Comparison of ENCODE assay signal across 17 cellular contexts in the genomic region with DNA sequence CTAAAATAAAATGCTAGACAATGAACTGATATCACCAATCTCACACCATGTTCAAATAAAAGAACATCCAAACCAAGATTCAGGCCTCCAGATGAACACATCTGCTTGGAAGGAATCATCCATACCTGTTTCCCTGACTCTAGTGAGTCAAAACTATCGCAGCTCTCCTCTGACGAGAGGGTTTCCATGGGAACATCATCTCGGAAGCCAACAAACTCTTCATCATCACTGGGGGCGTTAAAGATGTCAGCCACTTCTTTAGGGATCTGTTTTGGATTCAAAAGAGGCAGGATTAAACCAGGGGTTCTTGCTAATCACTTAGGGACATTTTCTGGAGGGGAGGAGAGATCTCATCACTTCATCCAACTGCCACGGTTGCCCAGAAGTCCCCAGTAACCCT. TPM values are rescaled to one million over a fixed set of nuclear protein-coding genes. Genes with fewer than 3 reads are reported as not detected.
A peak's percentile ranks its signal among the peaks of the same experiment; 100 is the strongest.
DNase-seq lines count a peak whose midpoint lies in the region; ATAC-seq and TF ChIP-seq lines count a peak whose summit lies in the region.
"Had no signal": no experiment of that assay in that cellular context is flagged by ENCODE, and none has a peak within 500 bp of the region (broad histone marks: within the 10 kb centered on the region; RNA-seq: fewer than 3 reads in every experiment).

No MANE protein-coding gene starts in this region.

- no peaks in the 10 kb centered on the region for H4K20me1 ChIP-seq in GM23248 (ENCODE audit: insufficient read depth)
- H4K20me1 ChIP-seq in mammary epithelial cell (ENCODE audit: insufficient read depth, low read length), result no peaks in the 10 kb centered on the region
- H4K20me1 ChIP-seq in neural cell (ENCODE audit: insufficient read depth), result no peaks in the 10 kb centered on the region

- no peaks in the 10 kb centered on the region for H3K27me3 Mint-ChIP-seq in T-helper 17 cell
- H3K27me3 Mint-ChIP-seq: CD4-positive, CD25-positive, alpha-beta regulatory T cell had no signal

- peak; percentile 34 for TF ChIP-seq EP300 in neural cell (conservative IDR thresholded peaks at IDR 0.05; ENCODE audit: poor library complexity, severe bottlenecking)

- H3K9me2 ChIP-seq in GM23248 (ENCODE audit: insufficient read depth) (no peaks in the 10 kb centered on the region), neural cell (ENCODE audit: insufficient read depth, low read length) (no peaks in the 10 kb centered on the region)

- DNase-seq in GM23248 (peak; percentile 30), T-helper 17 cell (no peak), mammary epithelial cell (peak; percentile 37), GM19240 (ENCODE audit: insufficient read length, low spot score) (no peak), COR-L47 (lab: John Stamatoyannopoulos, UW) (no peak), NCI-H748 (lab: John Stamatoyannopoulos, UW; ENCODE audit: unreplicated experiment) (no peak)
- DNase-seq: CD4-positive, CD25-positive, alpha-beta regulatory T cell; DMS79; HCEC 1CT; NCI-H1105; NCI-H146; NCI-H2029; NCI-H2171 treated with DMSO at 0.1 percent for 48 hours; NCI-H748 treated with DMSO at 0.1 percent for 48 hours had no signal

- CTCF ChIA-PET in mammary epithelial cell (lab: Charles Lee; ENCODE audit: low non-redundant PET), result no interaction called here

- peaks cover 16% of the 10 kb centered on the region for H3F3A ChIP-seq in GM23248 (ENCODE audit: insufficient read depth)
- H3F3A ChIP-seq in neural cell (ENCODE audit: insufficient read depth, low read length, poor library complexity, severe bottlenecking), result no peaks in the 10 kb centered on the region

- 83 to 88% methylated on average over 5 of the region's 5 CpGs for WGBS in GM23248 (ENCODE audit: low coverage in 1 of 2, low lambda C conversion rate in 2 of 2, missing lambda C conversion rate in 2 of 2), 2 experiments
- WGBS in mammary epithelial cell (ENCODE audit: low coverage, missing lambda C conversion rate), result 82% methylated on average over 5 of the region's 5 CpGs

- intact Hi-C loops in mammary epithelial cell (cut with micrococcal nuclease), result no loop called here

- H3K4me1 Mint-ChIP-seq in T-helper 17 cell, result peaks cover 3% of the 10 kb centered on the region

- no peak overlapping the region for H3K4me3 Mint-ChIP-seq in T-helper 17 cell
- H3K4me3 Mint-ChIP-seq: CD4-positive, CD25-positive, alpha-beta regulatory T cell had no signal

- H3K36me3 Mint-ChIP-seq in T-helper 17 cell (ENCODE audit: low read depth), result peaks cover 2% of the 10 kb centered on the region

- no peak for TF ChIP-seq RAD21 in neural cell (conservative IDR thresholded peaks at IDR 0.05)

- H3K9me3 ChIP-seq in GM23248 (ENCODE audit: low read depth), result no peaks in the 10 kb centered on the region
- no peaks in the 10 kb centered on the region for H3K9me3 ChIP-seq in T-helper 17 cell (ENCODE audit: control insufficient read depth, low read length, poor library complexity, severe bottlenecking)
- H3K9me3 ChIP-seq in mammary epithelial cell (replicated peaks; ENCODE audit: insufficient read depth, low read length), result no peaks in the 10 kb centered on the region
- no peaks in the 10 kb centered on the region for H3K9me3 ChIP-seq in neural cell (ENCODE audit: low read length)

- H3K79me2 ChIP-seq in GM23248 (ENCODE audit: insufficient read depth), result peaks cover 50% of the 10 kb centered on the region
- peaks cover 26% of the 10 kb centered on the region for H3K79me2 ChIP-seq in mammary epithelial cell (ENCODE audit: insufficient read depth, low read length)
- no peaks in the 10 kb centered on the region for H3K79me2 ChIP-seq in neural cell (replicated peaks; ENCODE audit: insufficient read depth, low read length)

- in situ Hi-C loops in GM23248 (cut with MboI) (no loop called here), mammary epithelial cell (cut with MboI; ENCODE audit: low sequenced_read_pairs in 2 of 2) (no loop called here)

- H3K36me3 ChIP-seq in GM23248 (ENCODE audit: low read depth) (no peaks in the 10 kb centered on the region), mammary epithelial cell (ENCODE audit: insufficient read depth, low read length) (no peaks in the 10 kb centered on the region), neural cell (ENCODE audit: insufficient read depth, low read length) (no peaks in the 10 kb centered on the region)

- H3K4me2 ChIP-seq in GM23248 (ENCODE audit: unreplicated experiment) (no peak overlapping the region), mammary epithelial cell (ENCODE audit: insufficient read depth, low read depth, low read length) (no peak overlapping the region), neural cell (ENCODE audit: low read length) (no peak overlapping the region)

- no peak overlapping the region for H3K4me3 ChIP-seq in GM23248
- H3K4me3 ChIP-seq in mammary epithelial cell (replicated peaks in 1 of 3; ENCODE audit: insufficient read depth in 1 of 3, low read depth in 2 of 3, low read length in 3 of 3), result no peak overlapping the region
- peak overlapping the region; percentile 22 for H3K4me3 ChIP-seq in neural cell (ENCODE audit: low read length)

- H3K27me3 ChIP-seq in GM23248 (replicated peaks; ENCODE audit: insufficient read depth) (no peaks in the 10 kb centered on the region), mammary epithelial cell (ENCODE audit: insufficient read depth, low read length) (no peaks in the 10 kb centered on the region), neural cell (ENCODE audit: insufficient read depth, low read depth, low read length) (no peaks in the 10 kb centered on the region)

- BruUV-seq in mammary epithelial cell (replicated peaks; lab: Mats Ljungman, UMichigan), result no TSS peak

- no peak overlapping the region for H3K9ac ChIP-seq in GM23248
- H3K9ac ChIP-seq in mammary epithelial cell (ENCODE audit: insufficient read depth, low read length), result no peak overlapping the region
- no peak overlapping the region for H3K9ac ChIP-seq in neural cell (ENCODE audit: low read length)

- H3K4me1 ChIP-seq in GM23248 (ENCODE audit: insufficient read depth), result peaks cover 14% of the 10 kb centered on the region
- H3K4me1 ChIP-seq in mammary epithelial cell (ENCODE audit: insufficient read depth, low read length), result peaks cover 4% of the 10 kb centered on the region

- TF ChIP-seq CTCF in mammary epithelial cell (conservative IDR thresholded peaks at IDR 0.05 in 1 of 2, IDR thresholded peaks at IDR 0.05 in 1 of 2; ENCODE audit: extremely low read depth in 1 of 2, insufficient read depth in 1 of 2, low read depth in 1 of 2, low read length in 2 of 2) (no peak), neural cell (IDR thresholded peaks at IDR 0.05; ENCODE audit: poor library complexity, severe bottlenecking) (no peak)

- H3K27ac ChIP-seq in GM23248 (no peak overlapping the region), mammary epithelial cell (ENCODE audit: insufficient read depth, low read depth, low read length) (no peak overlapping the region), neural cell (ENCODE audit: low read length) (peak overlapping the region; percentile 61)

- ATAC-seq in T-helper 17 cell, result no peak
- ATAC-seq: Panc1, SK-N-SH treated with all-trans-retinoic acid at 6 μM for 48 hours had no signal

- dilution Hi-C loops in mammary epithelial cell (cut with HindIII; ENCODE audit: low sequenced_read_pairs), result no loop called here

- peak overlapping the region; percentile 8 for H3K27ac Mint-ChIP-seq in T-helper 17 cell

- H2AFZ ChIP-seq in GM23248, result no peak overlapping the region
- H2AFZ ChIP-seq in mammary epithelial cell (ENCODE audit: low read depth, low read length), result no peak overlapping the region
- no peak overlapping the region for H2AFZ ChIP-seq in neural cell (ENCODE audit: low read depth, low read length)

TF ChIP-seq in neural cell, 6 proteins besides CTCF, POLR2A, EP300 and RAD21:
- no peak for TF ChIP-seq MXI1 (conservative IDR thresholded peaks at IDR 0.05; ENCODE audit: poor library complexity, severe bottlenecking)
- TF ChIP-seq POLR2AphosphoS5 (IDR thresholded peaks at IDR 0.05), result peak; percentile 9
- no peak for TF ChIP-seq SMC3 (conservative IDR thresholded peaks at IDR 0.05; ENCODE audit: poor library complexity)
- TF ChIP-seq, protein P1, sequence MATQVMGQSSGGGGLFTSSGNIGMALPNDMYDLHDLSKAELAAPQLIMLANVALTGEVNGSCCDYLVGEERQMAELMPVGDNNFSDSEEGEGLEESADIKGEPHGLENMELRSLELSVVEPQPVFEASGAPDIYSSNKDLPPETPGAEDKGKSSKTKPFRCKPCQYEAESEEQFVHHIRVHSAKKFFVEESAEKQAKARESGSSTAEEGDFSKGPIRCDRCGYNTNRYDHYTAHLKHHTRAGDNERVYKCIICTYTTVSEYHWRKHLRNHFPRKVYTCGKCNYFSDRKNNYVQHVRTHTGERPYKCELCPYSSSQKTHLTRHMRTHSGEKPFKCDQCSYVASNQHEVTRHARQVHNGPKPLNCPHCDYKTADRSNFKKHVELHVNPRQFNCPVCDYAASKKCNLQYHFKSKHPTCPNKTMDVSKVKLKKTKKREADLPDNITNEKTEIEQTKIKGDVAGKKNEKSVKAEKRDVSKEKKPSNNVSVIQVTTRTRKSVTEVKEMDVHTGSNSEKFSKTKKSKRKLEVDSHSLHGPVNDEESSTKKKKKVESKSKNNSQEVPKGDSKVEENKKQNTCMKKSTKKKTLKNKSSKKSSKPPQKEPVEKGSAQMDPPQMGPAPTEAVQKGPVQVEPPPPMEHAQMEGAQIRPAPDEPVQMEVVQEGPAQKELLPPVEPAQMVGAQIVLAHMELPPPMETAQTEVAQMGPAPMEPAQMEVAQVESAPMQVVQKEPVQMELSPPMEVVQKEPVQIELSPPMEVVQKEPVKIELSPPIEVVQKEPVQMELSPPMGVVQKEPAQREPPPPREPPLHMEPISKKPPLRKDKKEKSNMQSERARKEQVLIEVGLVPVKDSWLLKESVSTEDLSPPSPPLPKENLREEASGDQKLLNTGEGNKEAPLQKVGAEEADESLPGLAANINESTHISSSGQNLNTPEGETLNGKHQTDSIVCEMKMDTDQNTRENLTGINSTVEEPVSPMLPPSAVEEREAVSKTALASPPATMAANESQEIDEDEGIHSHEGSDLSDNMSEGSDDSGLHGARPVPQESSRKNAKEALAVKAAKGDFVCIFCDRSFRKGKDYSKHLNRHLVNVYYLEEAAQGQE (IDR thresholded peaks at IDR 0.05; ENCODE audit: borderline replicate concordance), result no peak
- no peak for TF ChIP-seq EZH2 (IDR thresholded peaks at IDR 0.05; ENCODE audit: borderline replicate concordance, insufficient read depth, low read length, poor library complexity, severe bottlenecking)
TF ChIP-seq in neural cell: peak in this region for 1.

RNA-seq across cellular contexts. Expression of a gene that starts 29.1 kb away (rescaled TPM):
- 44.1 and 45.9 TPM in 2 replicates for total RNA-seq in GM23248 (2014; rRNA removed; shearing (Covaris generic))
- polyA plus RNA-seq in GM23248 (2016; fragmentation: Nextera tagmentation; extraction: Ambion mirVana) (44.0 and 44.1 TPM in 2 replicates), mammary epithelial cell (28.7 TPM), neural cell (3.4 and 3.9 TPM in 2 replicates)
- total RNA-seq in T-helper 17 cell (1 to 10 TPM; 5.9 to 6.0 TPM), mammary epithelial cell (10 to 100 TPM in 1 of 2 donors, 1 to 10 TPM in 1; 8.5 to 29.8 TPM)
- polyA minus RNA-seq in mammary epithelial cell (38.1 TPM), neural cell (3.9 and 7.3 TPM in 2 replicates)

Comparison
In these comparisons a context has a peak if more than half of its experiments do, and no peak if none do; other contexts are left out.
1. DNase-seq: peak in GM23248 (single experiment) and mammary epithelial cell (single experiment); none in T-helper 17 cell (0 of 3), GM19240 (single experiment), COR-L47 (single experiment) and NCI-H748 (single experiment).